ENCODE assay signal across 10 cellular contexts in genomic region chr3:184223946-184224345, GRCh38. TPM values are rescaled to one million over a fixed set of nuclear protein-coding genes. Genes with fewer than 3 reads are reported as not detected.
"Had no signal": no experiment of that assay in that cellular context is flagged by ENCODE, and none has a peak within 500 bp of the region (broad histone marks: within the 10 kb centered on the region; RNA-seq: fewer than 3 reads in every experiment).

No MANE protein-coding gene starts in this region.

- H3K4me3 ChIP-seq: K562 had no signal

- H3K27ac ChIP-seq: HL-60, KMS-11 had no signal

- DNase-seq: IMR-90, KBM-7, KG1 had no signal

- FAIRE-seq: HepG2, HTR-8/SVneo, K562 had no signal

RNA-seq across cellular contexts. Expression of gene VWA5B2, which starts 5.4 kb away (rescaled TPM):
- total RNA-seq: HT1080, IMR-90 had no signal

RNA-seq across cellular contexts. Expression of gene CAMK2N2, which starts 37.4 kb away (rescaled TPM):
- total RNA-seq: HT-29, IMR-90 had no signal
